In the genomic region with DNA sequence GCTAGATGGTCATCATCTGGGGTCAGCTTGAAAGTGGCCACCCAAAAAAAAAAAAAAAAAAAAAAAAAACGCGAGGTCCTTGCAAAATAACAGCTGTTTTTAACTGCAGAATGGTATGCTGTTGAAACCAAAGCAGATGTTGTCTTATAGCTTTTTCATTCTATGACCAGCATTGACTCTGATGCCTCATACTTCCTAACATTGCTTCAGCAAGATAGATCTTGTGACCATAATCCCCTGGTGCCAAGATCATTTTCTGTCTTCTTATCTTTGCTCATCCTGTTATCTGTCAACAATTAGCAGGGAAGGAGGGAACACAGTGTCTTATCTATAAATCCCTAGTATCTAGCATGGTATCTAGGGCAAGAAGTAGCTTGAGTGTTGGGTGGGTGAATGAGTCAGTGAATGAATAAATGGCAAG, we compare ENCODE assay signal across 20 cellular contexts.
DNase-seq lines count a peak whose midpoint lies in the region; ATAC-seq and TF ChIP-seq lines count a peak whose summit lies in the region.
"Had no signal": no experiment of that assay in that cellular context is flagged by ENCODE, and none has a peak within 500 bp of the region (broad histone marks: within the 10 kb centered on the region; RNA-seq: fewer than 3 reads in every experiment).

No MANE protein-coding gene starts in this region.

- DNase-seq in AG09309 (ENCODE audit: low read depth) (peak; percentile 67), HCEC 1CT (peak; percentile 41), amniotic epithelial cell (ENCODE audit: low read depth) (peak; percentile 85), COR-L47 (lab: John Stamatoyannopoulos, UW) (no peak), posterior vena cava (ENCODE audit: low spot score) (no peak), AG08396 (ENCODE audit: low spot score) (no peak)
- DNase-seq: activated CD4-positive, alpha-beta T cell treated with anti-CD3 and anti-CD28 coated beads for 4 hours; activated T-cell treated with anti-CD3 and anti-CD28 coated beads, Interleukin-2, amount 50 U/mL, for 72 hours; CD8-positive, alpha-beta memory T cell; foreskin melanocyte; H9; mammary epithelial cell; naive thymus-derived CD4-positive, alpha-beta T cell; NCI-H526 treated with DMSO at 0.1 percent for 48 hours; SHP77 treated with DMSO at 0.1 percent for 48 hours; testis had no signal

- no peaks in the 10 kb centered on the region for H3K27me3 ChIP-seq in gastroesophageal sphincter
- H3K27me3 ChIP-seq: testis had no signal

- H3K27ac ChIP-seq in gastroesophageal sphincter: peak overlapping the region in 1 of 4 donors; percentile 19
- H3K27ac ChIP-seq: testis had no signal

- no peaks in the 10 kb centered on the region for H3K36me3 ChIP-seq in gastroesophageal sphincter

- WGBS in gastroesophageal sphincter (ENCODE audit: low coverage in 1 of 2), 2 donors: 56 to 87% methylated on average over 2 of the region's 2 CpGs

- no peaks in the 10 kb centered on the region for H3K9me3 ChIP-seq in gastroesophageal sphincter
- H3K9me3 ChIP-seq: testis had no signal

- TF ChIP-seq EP300 in gastroesophageal sphincter (IDR thresholded peaks at IDR 0.05): no peak

- TF ChIP-seq CTCF in AG09309 (IDR thresholded peaks at IDR 0.05; ENCODE audit: control insufficient read depth, insufficient read depth, low read depth, low read length, missing control alignments): no peak
- no peak for TF ChIP-seq CTCF in gastroesophageal sphincter (IDR thresholded peaks at IDR 0.05)

- peaks cover 0 to 15% (median 7%) of the 10 kb centered on the region in 3 donors for H3K4me1 ChIP-seq in gastroesophageal sphincter

- H3K4me3 ChIP-seq in AG09309 (ENCODE audit: control insufficient read depth, low read depth, low read length) (no peak overlapping the region), gastroesophageal sphincter (no peak overlapping the region)
- H3K4me3 ChIP-seq: testis had no signal

- TF ChIP-seq POLR2A in gastroesophageal sphincter (IDR thresholded peaks at IDR 0.05): no peak

- ATAC-seq in gastroesophageal sphincter (peak; percentile 68), GM19452 (IDR thresholded peaks at IDR 0.05; ENCODE audit: unreplicated experiment) (no peak)
- ATAC-seq: activated T-cell treated with anti-CD3 and anti-CD28 coated beads, Interleukin-2, amount 50 U/mL, for 72 hours; HepG2; naive thymus-derived CD4-positive, alpha-beta T cell; stimulated activated memory B cell treated with anti-CD40 and anti-IgM and Interleukin-4, amounts not matched to agents 10 μg/mL and 1 μg/mL and 100 μg/mL, for 72 hours had no signal

- intact Hi-C loops in posterior vena cava (cut with DNase I): loop anchor here (1.0 to 5.0 kb wide), 2 partner anchors 31 to 356 kb away; no protein-coding TSS in a partner anchor

Comparison
In these comparisons a context has a peak if more than half of its experiments do, and no peak if none do; other contexts are left out.
1. DNase-seq: peak in AG09309 (single experiment), HCEC 1CT (single experiment) and amniotic epithelial cell (single experiment); none in COR-L47 (single experiment), posterior vena cava (single experiment) and AG08396 (single experiment).